ENCODE assay signal across 8 cellular contexts in the genomic region with DNA sequence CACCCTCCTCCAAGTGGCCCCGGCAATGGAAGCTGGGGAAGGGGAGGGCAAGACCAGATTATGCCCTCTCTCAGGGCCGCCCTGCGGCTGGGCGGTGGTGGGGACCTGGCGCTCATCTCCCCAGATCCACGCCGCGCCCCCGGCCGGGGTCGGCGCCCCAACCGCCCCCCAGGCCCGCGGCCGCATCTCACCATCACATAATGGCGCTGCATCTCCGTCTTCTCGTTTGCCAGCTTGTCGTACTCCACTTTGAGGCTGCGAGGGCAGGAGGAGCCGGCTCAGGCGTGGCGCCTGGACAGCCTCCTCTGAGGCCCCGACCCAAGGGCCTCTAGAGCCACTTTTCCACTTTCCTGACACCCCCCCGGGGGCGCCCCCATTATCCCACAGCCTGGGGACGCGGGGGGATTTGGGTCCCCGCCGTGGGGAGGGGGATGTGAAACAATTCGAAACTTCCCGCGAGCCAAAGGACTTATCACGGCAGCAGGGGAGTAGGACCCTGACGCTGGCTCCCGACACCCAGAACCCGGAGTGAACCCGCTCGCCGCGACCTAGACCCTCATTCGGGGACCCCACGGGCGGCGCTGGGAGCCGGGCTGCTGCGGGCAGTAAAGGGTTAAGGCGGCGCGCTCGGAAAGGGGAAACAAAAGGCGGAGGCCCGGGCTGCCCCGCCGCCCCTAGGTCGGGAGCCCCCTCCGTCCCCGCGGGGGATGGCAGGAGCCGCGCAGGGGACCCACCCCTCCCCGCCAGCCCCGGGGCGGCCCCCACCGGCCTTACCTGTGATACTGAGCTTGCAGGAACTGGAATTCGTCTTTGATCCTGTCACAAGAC. TPM values are rescaled to one million over a fixed set of nuclear protein-coding genes. Genes with fewer than 3 reads are reported as not detected.
A peak's percentile ranks its signal among the peaks of the same experiment; 100 is the strongest.
DNase-seq lines count a peak whose midpoint lies in the region; ATAC-seq, FAIRE-seq and TF ChIP-seq lines count a peak whose summit lies in the region.

No MANE protein-coding gene starts in this region.

- H3K27me3 ChIP-seq in small intestine (ENCODE audit: control insufficient read depth in 2 of 2, insufficient read depth in 2 of 2, low read length in 2 of 2): no peaks in the 10 kb centered on the region

- ATAC-seq in GM19035 (IDR thresholded peaks at IDR 0.05; ENCODE audit: unreplicated experiment) (no peak), HG03432 (IDR thresholded peaks at IDR 0.05; ENCODE audit: unreplicated experiment) (no peak), HG03378 (IDR thresholded peaks at IDR 0.05; ENCODE audit: unreplicated experiment) (no peak)

- H3K36me3 ChIP-seq in OCI-LY7 (ENCODE audit: insufficient read depth, low read length) (peaks cover 46% of the 10 kb centered on the region), small intestine (ENCODE audit: control insufficient read depth in 2 of 2, insufficient read depth in 2 of 2, low read length in 2 of 2) (no peaks in the 10 kb centered on the region)

- DNase-seq in GM13976 (ENCODE audit: low spot score) (peak; percentile 65), OCI-LY7 (ENCODE audit: low spot score) (peak; percentile 83), small intestine (peak; percentile 50)
- DNase-seq in activated naive CD8-positive, alpha-beta T cell treated with anti-CD3 and anti-CD28 coated beads for 36 hours: peak; percentile 69

- peaks cover 26% of the 10 kb centered on the region; the same call in 1 of the 2 replicates for H3K79me2 ChIP-seq in OCI-LY7 (ENCODE audit: insufficient read depth, low read depth, low read length)

- H3K9me3 Mint-ChIP-seq in activated naive CD8-positive, alpha-beta T cell treated with anti-CD3 and anti-CD28 coated beads for 36 hours: no peaks in the 10 kb centered on the region

- H4K20me1 ChIP-seq in OCI-LY7 (ENCODE audit: insufficient read depth, low read length): peaks cover 19% of the 10 kb centered on the region; the same call in 1 of the 2 replicates

- H3K27ac Mint-ChIP-seq in activated naive CD8-positive, alpha-beta T cell treated with anti-CD3 and anti-CD28 coated beads for 36 hours: peak overlapping the region; percentile 97

- FAIRE-seq in small intestine (lab: Jason Lieb, UNC): no peak

- POLR2A ChIA-PET in OCI-LY7 (lab: Charles Lee): interaction anchor here (0.6 to 1.4 kb wide), 5 partner anchors 10 to 191 kb away, joined by 3 to 6 read pairs (median 5); no protein-coding TSS in a partner anchor

- intact Hi-C loops in OCI-LY7 (cut with micrococcal nuclease; ENCODE audit: unreplicated experiment): loop anchor here (1.0 to 10.0 kb wide), 7 partner anchors 58 to 643 kb away; a partner anchor contains a TSS

- H3K36me3 Mint-ChIP-seq in activated naive CD8-positive, alpha-beta T cell treated with anti-CD3 and anti-CD28 coated beads for 36 hours: peaks cover 43% of the 10 kb centered on the region

- TF ChIP-seq CTCF in GM13976 (IDR thresholded peaks at IDR 0.05; ENCODE audit: borderline replicate concordance, control extremely low read depth, extremely low read depth, insufficient read depth, missing control alignments) (no peak), OCI-LY7 (conservative IDR thresholded peaks at IDR 0.05; ENCODE audit: low read length) (peak; percentile 54)

- H3K27me3 Mint-ChIP-seq in activated naive CD8-positive, alpha-beta T cell treated with anti-CD3 and anti-CD28 coated beads for 36 hours: peaks cover 1% of the 10 kb centered on the region

- no peak overlapping the region; the same call in 1 of the 2 replicates for H2AFZ ChIP-seq in OCI-LY7 (ENCODE audit: low read length)

- no peaks in the 10 kb centered on the region for H3K9me3 ChIP-seq in OCI-LY7 (ENCODE audit: low read length)
- H3K9me3 ChIP-seq in small intestine (ENCODE audit: control insufficient read depth, low read depth): no peaks in the 10 kb centered on the region

- peak overlapping the region; percentile 74 for H3K4me2 ChIP-seq in OCI-LY7 (ENCODE audit: low read length)

- H3K27ac ChIP-seq in OCI-LY7 (ENCODE audit: low read depth, low read length, poor library complexity, severe bottlenecking) (peak overlapping the region; percentile 71), small intestine (ENCODE audit: low read depth in 1 of 2, low read length in 1 of 2) (peak overlapping the region; percentile 62 to 85)

- CTCF ChIA-PET in OCI-LY7 (lab: Charles Lee; ENCODE audit: unreplicated experiment): interaction anchor here (0.5 kb wide), 1 partner anchor 146 kb away, joined by 3 read pairs; no protein-coding TSS in a partner anchor

- in situ Hi-C loops in GM13976 (cut with MboI; ENCODE audit: low sequenced_read_pairs, unreplicated experiment): loop anchor here (10.0 to 25.0 kb wide), 2 partner anchors 333 to 389 kb away; no protein-coding TSS in a partner anchor

- peaks cover 55% of the 10 kb centered on the region for H3K4me1 Mint-ChIP-seq in activated naive CD8-positive, alpha-beta T cell treated with anti-CD3 and anti-CD28 coated beads for 36 hours

- H3K9me2 ChIP-seq in OCI-LY7 (ENCODE audit: insufficient read depth, low read length): no peaks in the 10 kb centered on the region

- peak overlapping the region; percentile 99 for H3K4me3 Mint-ChIP-seq in activated naive CD8-positive, alpha-beta T cell treated with anti-CD3 and anti-CD28 coated beads for 36 hours

- H3K4me3 ChIP-seq in OCI-LY7 (ENCODE audit: low read depth, low read length, poor library complexity, severe bottlenecking): peak overlapping the region; percentile 82
- H3K4me3 ChIP-seq in iPS-11a (ENCODE audit: low read depth, low read length): peak overlapping the region; percentile 91
- H3K4me3 ChIP-seq in small intestine (ENCODE audit: low read depth in 1 of 2, low read length in 2 of 2): peak overlapping the region; percentile 90 to 95

- WGBS in small intestine, 3 donors: 2 to 3% (median 2%) methylated on average over 55 to 67 of the region's 67 CpGs

- BruUV-seq in OCI-LY7 (replicated peaks; lab: Mats Ljungman, UMichigan): no TSS peak

- H3K4me1 ChIP-seq in OCI-LY7 (ENCODE audit: insufficient read depth, low read length, poor library complexity, severe bottlenecking) (peaks cover 48% of the 10 kb centered on the region), small intestine (ENCODE audit: control insufficient read depth in 2 of 2, insufficient read depth in 1 of 2, low read depth in 1 of 2, low read length in 1 of 2) (peaks cover 5 to 27% of the 10 kb centered on the region in 2 donors)

RNA-seq across cellular contexts. Expression of a gene that starts 2.1 kb away (rescaled TPM):
- total RNA-seq in OCI-LY7 (2014; rRNA removed; shearing (Covaris generic)): 19.7 and 37.9 TPM in 2 replicates
- 31.9 and 35.7 TPM in 2 replicates for total RNA-seq in OCI-LY7 (2022)
- 10 to 100 TPM; 70.8 to 71.6 TPM for total RNA-seq in activated naive CD8-positive, alpha-beta T cell treated with anti-CD3 and anti-CD28 coated beads for 36 hours
- polyA plus RNA-seq in small intestine: 10 to 100 TPM; 14.3 to 22.2 (median 14.6) TPM
